ENCODE assay signal across 8 cellular contexts in genomic region chr3:108602249-108602934, GRCh38. TPM values are rescaled to one million over a fixed set of nuclear protein-coding genes. Genes with fewer than 3 reads are reported as not detected.
DNase-seq lines count a peak whose midpoint lies in the region; ATAC-seq and TF ChIP-seq lines count a peak whose summit lies in the region.

No MANE protein-coding gene starts in this region.

- peak; percentile 61 for DNase-seq in activated naive CD4-positive, alpha-beta T cell treated with anti-CD3 and anti-CD28 coated beads, Interleukin-2, amount 10 ng/mL, durations not matched to agents 7 days and 5 days
- DNase-seq in natural killer cell, result no peak
- DNase-seq in MV-4-11 (lab: John Stamatoyannopoulos, UW), result no peak
- DNase-seq in DMS 273 (lab: John Stamatoyannopoulos, UW; ENCODE audit: unreplicated experiment), result no peak
- no peak for DNase-seq in NCI-H524 (lab: John Stamatoyannopoulos, UW)

- no peak for TF ChIP-seq CTCF in natural killer cell (IDR thresholded peaks at IDR 0.05)

- ATAC-seq in GM18858 (IDR thresholded peaks at IDR 0.05; ENCODE audit: unreplicated experiment) (peak; percentile 69), HG02884 (IDR thresholded peaks at IDR 0.05; ENCODE audit: unreplicated experiment) (peak; percentile 57), natural killer cell (peak; percentile 82 to 92 (median 84)), GM19455 (IDR thresholded peaks at IDR 0.05; ENCODE audit: unreplicated experiment) (no peak)

- CTCF ChIA-PET in activated naive CD4-positive, alpha-beta T cell treated with anti-CD3 and anti-CD28 coated beads, Interleukin-2, amount 10 ng/mL, durations not matched to agents 7 days and 5 days (lab: Charles Lee), result interaction anchor here (0.9 to 2.1 kb wide), 6 partner anchors 9 to 236 kb away, joined by 3 to 7 read pairs (median 4); partner anchors contain the start of genes CIP2A and DZIP3

- intact Hi-C loops in natural killer cell (cut with micrococcal nuclease), result loop anchor here (1.0 kb wide), 1 partner anchor 13 kb away; the partner anchor contains the start of genes CIP2A and DZIP3

- peak overlapping the region; percentile 81 for H3K27ac Mint-ChIP-seq in activated naive CD4-positive, alpha-beta T cell treated with anti-CD3 and anti-CD28 coated beads, Interleukin-2, amount 10 ng/mL, durations not matched to agents 7 days and 5 days
- H3K27ac Mint-ChIP-seq in natural killer cell, result peak overlapping the region; percentile 86 to 92

- peaks cover 18% of the 10 kb centered on the region for H3K36me3 Mint-ChIP-seq in activated naive CD4-positive, alpha-beta T cell treated with anti-CD3 and anti-CD28 coated beads, Interleukin-2, amount 10 ng/mL, durations not matched to agents 7 days and 5 days
- no peaks in the 10 kb centered on the region for H3K36me3 Mint-ChIP-seq in natural killer cell

- H3K4me3 Mint-ChIP-seq in activated naive CD4-positive, alpha-beta T cell treated with anti-CD3 and anti-CD28 coated beads, Interleukin-2, amount 10 ng/mL, durations not matched to agents 7 days and 5 days, result peak overlapping the region; percentile 42
- H3K4me3 Mint-ChIP-seq in natural killer cell, result peak overlapping the region; percentile 79

- no peaks in the 10 kb centered on the region for H3K27me3 Mint-ChIP-seq in activated naive CD4-positive, alpha-beta T cell treated with anti-CD3 and anti-CD28 coated beads, Interleukin-2, amount 10 ng/mL, durations not matched to agents 7 days and 5 days
- no peaks in the 10 kb centered on the region for H3K27me3 Mint-ChIP-seq in natural killer cell (ENCODE audit: low read depth in 2 of 2)

- H3K9me3 Mint-ChIP-seq in activated naive CD4-positive, alpha-beta T cell treated with anti-CD3 and anti-CD28 coated beads, Interleukin-2, amount 10 ng/mL, durations not matched to agents 7 days and 5 days, result peaks cover 10% of the 10 kb centered on the region
- H3K9me3 Mint-ChIP-seq in natural killer cell, result no peaks in the 10 kb centered on the region

- H3K4me1 Mint-ChIP-seq in activated naive CD4-positive, alpha-beta T cell treated with anti-CD3 and anti-CD28 coated beads, Interleukin-2, amount 10 ng/mL, durations not matched to agents 7 days and 5 days, result peaks cover 45% of the 10 kb centered on the region
- peaks cover 34 to 35% of the 10 kb centered on the region in 2 donors for H3K4me1 Mint-ChIP-seq in natural killer cell

RNA-seq across cellular contexts. Expression of gene DZIP3, which starts 12.9 kb away (rescaled TPM):
- 10 to 100 TPM; 12.0 to 24.8 (median 20.8) TPM for total RNA-seq in natural killer cell

RNA-seq across cellular contexts. Expression of gene CIP2A, which starts 13.2 kb away (rescaled TPM):
- total RNA-seq in natural killer cell, result 1 to 10 TPM; 3.6 to 8.5 (median 3.6) TPM
